Comparison of ENCODE assay signal across 18 cellular contexts in the genomic region with DNA sequence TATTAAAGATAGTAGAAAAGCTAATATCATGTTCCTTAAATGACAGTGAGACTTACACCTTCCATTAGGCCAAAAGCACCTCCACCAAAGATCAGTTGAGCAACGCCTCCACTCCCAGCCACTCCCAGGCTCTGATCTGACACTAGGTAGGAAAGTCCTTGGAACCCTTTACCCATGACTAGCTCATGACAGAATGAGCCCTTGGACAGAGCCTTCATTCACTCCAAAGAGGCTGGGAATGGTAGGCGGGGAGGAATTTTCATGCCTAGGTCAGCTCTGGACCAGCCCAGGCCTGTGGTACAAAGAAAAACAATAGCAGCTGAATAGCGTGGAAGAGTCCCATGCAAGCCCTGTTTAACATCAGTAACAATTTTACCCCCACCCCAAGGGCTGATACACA.
"Had no signal": no experiment of that assay in that cellular context is flagged by ENCODE, and none has a peak within 500 bp of the region (broad histone marks: within the 10 kb centered on the region; RNA-seq: fewer than 3 reads in every experiment).

No MANE protein-coding gene starts in this region.

- H3K27me3 ChIP-seq: MG63 had no signal

- DNase-seq: KBM-7, MG63, NCI-H1092, NCI-H1105 treated with DMSO at 0.1 percent for 48 hours, NCI-H1417 treated with DMSO at 0.1 percent for 48 hours, NCI-H146, NCI-H1694 treated with DMSO at 0.1 percent for 48 hours, NCI-H1930, NCI-H2081 treated with DMSO at 0.1 percent for 48 hours, NCI-H2171, NCI-H226, NCI-H446, NCI-H510A, NCI-H524 treated with DMSO at 0.1 percent for 48 hours, NCI-H69, NCI-H774, SHP77, SK-N-SH had no signal

- H3K36me3 ChIP-seq: MG63 had no signal

- H3K4me3 ChIP-seq: MG63 had no signal
